Comparison of ENCODE assay signal across 15 cellular contexts in the genomic region with DNA sequence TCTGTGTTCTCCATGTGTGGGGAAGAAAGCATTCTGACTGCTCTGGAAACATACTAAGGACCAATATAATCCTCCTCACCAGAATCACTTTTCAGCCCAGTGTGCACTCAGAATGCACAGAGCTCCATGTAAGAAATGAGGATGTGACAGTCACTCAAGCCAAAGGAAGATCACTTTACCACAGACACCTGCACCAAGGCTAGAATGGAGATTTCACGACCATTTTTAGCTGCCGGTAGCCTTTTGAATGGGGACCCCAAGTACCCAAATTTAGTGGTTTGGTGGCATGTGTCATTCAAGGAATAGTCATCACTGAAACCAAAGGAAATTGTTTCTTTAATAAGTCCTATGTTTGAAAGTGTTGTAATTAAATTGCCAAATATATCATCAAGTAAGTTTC.
A peak's percentile ranks its signal among the peaks of the same experiment; 100 is the strongest.
DNase-seq lines count a peak whose midpoint lies in the region; ATAC-seq and TF ChIP-seq lines count a peak whose summit lies in the region.
"Had no signal": no experiment of that assay in that cellular context is flagged by ENCODE, and none has a peak within 500 bp of the region (broad histone marks: within the 10 kb centered on the region; RNA-seq: fewer than 3 reads in every experiment).

No MANE protein-coding gene starts in this region.

- peak; percentile 59 to 91 for ATAC-seq in activated naive CD4-positive, alpha-beta T cell treated with anti-CD3 and anti-CD28 coated beads, Interleukin-2, amount 50 U/mL, for 72 hours
- peak; percentile 57 for ATAC-seq in GM21619 (IDR thresholded peaks at IDR 0.05; ENCODE audit: unreplicated experiment)
- peak; percentile 62 for ATAC-seq in HG03095 (IDR thresholded peaks at IDR 0.05; ENCODE audit: unreplicated experiment)
- ATAC-seq in gastrocnemius medialis, result no peak
- ATAC-seq in HG02970 (IDR thresholded peaks at IDR 0.05; ENCODE audit: low FRiP score, unreplicated experiment), result no peak
- ATAC-seq: left lung had no signal

- in situ Hi-C loops in gastrocnemius medialis (cut with MboI; ENCODE audit: low sequenced_read_pairs in 4 of 4), result no loop called here

- H3K27ac Mint-ChIP-seq in activated naive CD4-positive, alpha-beta T cell treated with anti-CD3 and anti-CD28 coated beads, Interleukin-2, amount 50 U/mL, for 72 hours, result no peak overlapping the region
- H3K27ac Mint-ChIP-seq in activated naive CD4-positive, alpha-beta T cell treated with anti-CD3 and anti-CD28 coated beads for 36 hours, result no peak overlapping the region
- H3K27ac Mint-ChIP-seq: naive B cell had no signal

- H3K4me3 Mint-ChIP-seq in activated naive CD4-positive, alpha-beta T cell treated with anti-CD3 and anti-CD28 coated beads for 36 hours, result no peak overlapping the region
- H3K4me3 Mint-ChIP-seq: central memory CD8-positive, alpha-beta T cell; naive B cell had no signal

- peak in 1 of 2 donors; percentile 7 for DNase-seq in activated naive CD4-positive, alpha-beta T cell treated with anti-CD3 and anti-CD28 coated beads, Interleukin-2, amount 50 U/mL, for 72 hours (ENCODE audit: low spot score in 2 of 2)
- no peak for DNase-seq in activated naive CD4-positive, alpha-beta T cell treated with anti-CD3 and anti-CD28 coated beads for 36 hours
- DNase-seq in gastrocnemius medialis (no peak), NCI-H748 (lab: John Stamatoyannopoulos, UW; ENCODE audit: unreplicated experiment) (no peak)
- DNase-seq in effector CD4-positive, alpha-beta T cell, result no peak
- DNase-seq: activated CD8-positive, alpha-beta memory T cell treated with anti-CD3 and anti-CD28 coated beads for 24 hours; Caco-2; left lung; naive B cell had no signal

- peaks cover 11 to 32% of the 10 kb centered on the region in 2 donors for H3K4me1 ChIP-seq in gastrocnemius medialis
- H3K4me1 ChIP-seq: Caco-2, left lung, SJSA1 had no signal

- no peaks in the 10 kb centered on the region for H3K4me1 Mint-ChIP-seq in activated naive CD4-positive, alpha-beta T cell treated with anti-CD3 and anti-CD28 coated beads for 36 hours (ENCODE audit: low read depth)
- H3K4me1 Mint-ChIP-seq: central memory CD8-positive, alpha-beta T cell; naive B cell had no signal

- peaks cover 0 to 11% of the 10 kb centered on the region in 2 donors for H3K9me3 Mint-ChIP-seq in activated naive CD4-positive, alpha-beta T cell treated with anti-CD3 and anti-CD28 coated beads, Interleukin-2, amount 50 U/mL, for 72 hours
- no peaks in the 10 kb centered on the region for H3K9me3 Mint-ChIP-seq in activated naive CD4-positive, alpha-beta T cell treated with anti-CD3 and anti-CD28 coated beads for 36 hours

- no peaks in the 10 kb centered on the region for H3K36me3 ChIP-seq in gastrocnemius medialis
- H3K36me3 ChIP-seq: left lung, SJSA1 had no signal

- H3K9me3 ChIP-seq in gastrocnemius medialis, result no peaks in the 10 kb centered on the region
- H3K9me3 ChIP-seq: Caco-2, left lung, SJSA1 had no signal

- TF ChIP-seq POLR2A in gastrocnemius medialis (IDR thresholded peaks at IDR 0.05), result no peak

- H3K36me3 Mint-ChIP-seq in activated naive CD4-positive, alpha-beta T cell treated with anti-CD3 and anti-CD28 coated beads, Interleukin-2, amount 50 U/mL, for 72 hours, result peaks cover 0 to 12% of the 10 kb centered on the region in 2 donors
- H3K36me3 Mint-ChIP-seq in activated naive CD4-positive, alpha-beta T cell treated with anti-CD3 and anti-CD28 coated beads for 36 hours (ENCODE audit: low read depth), result no peaks in the 10 kb centered on the region
- H3K36me3 Mint-ChIP-seq: naive B cell had no signal

- intact Hi-C loops in activated naive CD4-positive, alpha-beta T cell treated with anti-CD3 and anti-CD28 coated beads for 36 hours (cut with micrococcal nuclease), result no loop called here
- intact Hi-C loops in gastrocnemius medialis (cut with DNase I; ENCODE audit: low total_unique reads), result loop anchor here (10.0 kb wide), 1 partner anchor 603 kb away; no protein-coding TSS in a partner anchor

- H3K27ac ChIP-seq in gastrocnemius medialis, result peak overlapping the region; percentile 27 to 75 (median 64)
- H3K27ac ChIP-seq: KMS-11, left lung, SJSA1 had no signal

- no peaks in the 10 kb centered on the region for H3K27me3 Mint-ChIP-seq in activated naive CD4-positive, alpha-beta T cell treated with anti-CD3 and anti-CD28 coated beads for 36 hours (ENCODE audit: low read depth)
- H3K27me3 Mint-ChIP-seq: central memory CD8-positive, alpha-beta T cell; naive B cell had no signal

- CTCF ChIA-PET in activated naive CD4-positive, alpha-beta T cell treated with anti-CD3 and anti-CD28 coated beads for 36 hours (lab: Charles Lee), result no interaction called here

- H3K4me3 ChIP-seq in gastrocnemius medialis, result no peak overlapping the region
- H3K4me3 ChIP-seq: left lung, SJSA1 had no signal

- H3K27me3 ChIP-seq in gastrocnemius medialis, result no peaks in the 10 kb centered on the region
- H3K27me3 ChIP-seq: left lung, SJSA1 had no signal

- TF ChIP-seq CTCF in gastrocnemius medialis (IDR thresholded peaks at IDR 0.05 in 4 of 5, conservative IDR thresholded peaks at IDR 0.05 in 1 of 5), result no peak

Comparison
In these comparisons a context has a peak if more than half of its experiments do, and no peak if none do; other contexts are left out.
1. ATAC-seq: peak in activated naive CD4-positive, alpha-beta T cell treated with anti-CD3 and anti-CD28 coated beads, Interleukin-2, amount 50 U/mL, for 72 hours (2 of 2), GM21619 (single experiment) and HG03095 (single experiment); none in gastrocnemius medialis (0 of 2) and HG02970 (single experiment).